ENCODE assay signal across 8 cellular contexts in genomic region chr15:45279024-45279697, GRCh38. TPM values are rescaled to one million over a fixed set of nuclear protein-coding genes. Genes with fewer than 3 reads are reported as not detected.
DNase-seq lines count a peak whose midpoint lies in the region; ATAC-seq and TF ChIP-seq lines count a peak whose summit lies in the region.

No MANE protein-coding gene starts in this region.

- H3F3A ChIP-seq in PC-9 (ENCODE audit: insufficient read depth, low read depth): no peaks in the 10 kb centered on the region

- peak overlapping the region; percentile 91 for H3K4me3 Mint-ChIP-seq in activated T-cell treated with anti-CD3 and anti-CD28 coated beads, Interleukin-2, amount 50 U/mL, for 4 hours

- BruUV-seq in PC-9 (replicated peaks; lab: Mats Ljungman, UMichigan): no TSS peak

- H3K27ac ChIP-seq in PC-9 (no peak overlapping the region), esophagus (ENCODE audit: low read depth in 2 of 2, low read length in 1 of 2) (peak overlapping the region; percentile 90 to 95), mucosa of rectum (ENCODE audit: low read depth in 2 of 2, low read length in 2 of 2) (peak overlapping the region; percentile 89 to 95)

- in situ Hi-C loops in KBM-7 (cut with MboI; ENCODE audit: low pct_unique_long_range_greater_than_20kb, low sequenced_read_pairs): no loop called here

- H3K9me3 Mint-ChIP-seq in activated T-cell treated with anti-CD3 and anti-CD28 coated beads, Interleukin-2, amount 50 U/mL, for 4 hours: no peaks in the 10 kb centered on the region

- WGBS in esophagus, 2 donors: 0 to 4% methylated on average over 33 of the region's 33 CpGs

- peak overlapping the region; percentile 88 for H3K4me2 ChIP-seq in PC-9

- H3K4me3 ChIP-seq in PC-9 (peak overlapping the region; percentile 67), esophagus (ENCODE audit: low read depth in 1 of 2, low read length in 2 of 2) (peak overlapping the region; percentile 62 to 67), mucosa of rectum (ENCODE audit: low read length in 2 of 2) (peak overlapping the region; percentile 99)

- no peaks in the 10 kb centered on the region for H3K36me3 Mint-ChIP-seq in activated T-cell treated with anti-CD3 and anti-CD28 coated beads, Interleukin-2, amount 50 U/mL, for 4 hours (ENCODE audit: insufficient read depth)

- H3K9me2 ChIP-seq in PC-9 (ENCODE audit: insufficient read depth): no peaks in the 10 kb centered on the region

- ATAC-seq in GM21723 (IDR thresholded peaks at IDR 0.05; ENCODE audit: unreplicated experiment): peak; percentile 99
- peak; percentile 100 for ATAC-seq in activated T-cell treated with anti-CD3 and anti-CD28 coated beads, Interleukin-2, amount 50 U/mL, for 4 hours

- no peaks in the 10 kb centered on the region for H3K27me3 ChIP-seq in PC-9 (ENCODE audit: insufficient read depth, low read depth)
- H3K27me3 ChIP-seq in esophagus (ENCODE audit: control insufficient read depth in 1 of 2, insufficient read depth in 2 of 2, low read length in 2 of 2): no peaks in the 10 kb centered on the region
- H3K27me3 ChIP-seq in mucosa of rectum (ENCODE audit: control insufficient read depth in 2 of 2, insufficient read depth in 2 of 2, low read length in 2 of 2): no peaks in the 10 kb centered on the region

- no peaks in the 10 kb centered on the region for H4K20me1 ChIP-seq in PC-9 (ENCODE audit: insufficient read depth)

- H3K36me3 ChIP-seq in PC-9 (ENCODE audit: low read depth) (no peaks in the 10 kb centered on the region), esophagus (ENCODE audit: control insufficient read depth in 2 of 2, insufficient read depth in 2 of 2, low read length in 1 of 2) (no peaks in the 10 kb centered on the region), mucosa of rectum (ENCODE audit: control insufficient read depth in 2 of 2, insufficient read depth in 2 of 2, low read length in 2 of 2) (peaks cover 0 to 2% of the 10 kb centered on the region in 2 donors)

- CTCF ChIA-PET in PC-9 (lab: Charles Lee): no interaction called here

- peak; percentile 91 for DNase-seq in DMS53 treated with DMSO at 0.1 percent for 48 hours (lab: John Stamatoyannopoulos, UW; ENCODE audit: unreplicated experiment)
- peak; percentile 99 for DNase-seq in KBM-7
- DNase-seq in PC-9: peak; percentile 92 to 98
- peak; percentile 96 for DNase-seq in activated T-cell treated with anti-CD3 and anti-CD28 coated beads, Interleukin-2, amount 50 U/mL, for 4 hours
- peak; percentile 91 to 97 for DNase-seq in stimulated activated CD8-positive, alpha-beta memory T cell treated with anti-CD3 and anti-CD28 coated beads, Interleukin-4, amount 100 ng/mL, for 4 hours (ENCODE audit: low read depth in 2 of 2, low spot score in 1 of 2)

- peak overlapping the region; percentile 92 for H2AFZ ChIP-seq in PC-9

- H3K79me2 ChIP-seq in PC-9 (ENCODE audit: low read depth): no peaks in the 10 kb centered on the region

- intact Hi-C loops in PC-9 (cut with micrococcal nuclease; ENCODE audit: unreplicated experiment): loop anchor here (1.0 to 2.0 kb wide), 2 partner anchors 79 to 152 kb away; no protein-coding TSS in a partner anchor

- POLR2A ChIA-PET in PC-9 (lab: Charles Lee; ENCODE audit: unreplicated experiment): interaction anchor here (0.6 to 0.9 kb wide), 7 partner anchors 76 to 260 kb away, joined by 3 to 12 read pairs (median 4); a partner anchor contains a TSS

- H3K9ac ChIP-seq in mucosa of rectum (ENCODE audit: low read depth in 1 of 2, low read length in 2 of 2): peak overlapping the region; percentile 91 to 96

- H3K4me1 ChIP-seq in PC-9 (replicated peaks; ENCODE audit: insufficient read depth) (no peaks in the 10 kb centered on the region; the same call in 1 of the 2 replicates), esophagus (ENCODE audit: control insufficient read depth in 2 of 2, insufficient read depth in 2 of 2, low read length in 1 of 2) (no peaks in the 10 kb centered on the region), mucosa of rectum (ENCODE audit: control insufficient read depth in 2 of 2, insufficient read depth in 2 of 2, low read length in 2 of 2) (peaks cover 12 to 15% of the 10 kb centered on the region in 2 donors)

- no peaks in the 10 kb centered on the region for H3K9me3 ChIP-seq in PC-9 (ENCODE audit: insufficient read depth, low read depth)
- H3K9me3 ChIP-seq in esophagus (ENCODE audit: control insufficient read depth in 2 of 2, insufficient read depth in 1 of 2, low read depth in 1 of 2, low read length in 1 of 2): no peaks in the 10 kb centered on the region
- H3K9me3 ChIP-seq in mucosa of rectum (ENCODE audit: control insufficient read depth in 2 of 2, low read length in 2 of 2): no peaks in the 10 kb centered on the region

- TF ChIP-seq CTCF in PC-9 (conservative IDR thresholded peaks at IDR 0.05): no peak

- peaks cover 5% of the 10 kb centered on the region for H3K27me3 Mint-ChIP-seq in activated T-cell treated with anti-CD3 and anti-CD28 coated beads, Interleukin-2, amount 50 U/mL, for 4 hours (ENCODE audit: low read depth)

- H3K4me1 Mint-ChIP-seq in activated T-cell treated with anti-CD3 and anti-CD28 coated beads, Interleukin-2, amount 50 U/mL, for 4 hours (ENCODE audit: low read depth): peaks cover 20% of the 10 kb centered on the region

RNA-seq across cellular contexts. Expression of gene SLC28A2, which starts 27.1 kb away (rescaled TPM):
- not detected in 2 replicates for total RNA-seq in PC-9 (2021)
- under 1 TPM in 1 of 3 donors, not detected in 2; 0.14 TPM for total RNA-seq in activated T-cell treated with anti-CD3 and anti-CD28 coated beads, Interleukin-2, amount 50 U/mL, for 4 hours
- not detected for polyA plus RNA-seq in esophagus
